18 cellular contexts compared by ENCODE assay signal in the genomic region with DNA sequence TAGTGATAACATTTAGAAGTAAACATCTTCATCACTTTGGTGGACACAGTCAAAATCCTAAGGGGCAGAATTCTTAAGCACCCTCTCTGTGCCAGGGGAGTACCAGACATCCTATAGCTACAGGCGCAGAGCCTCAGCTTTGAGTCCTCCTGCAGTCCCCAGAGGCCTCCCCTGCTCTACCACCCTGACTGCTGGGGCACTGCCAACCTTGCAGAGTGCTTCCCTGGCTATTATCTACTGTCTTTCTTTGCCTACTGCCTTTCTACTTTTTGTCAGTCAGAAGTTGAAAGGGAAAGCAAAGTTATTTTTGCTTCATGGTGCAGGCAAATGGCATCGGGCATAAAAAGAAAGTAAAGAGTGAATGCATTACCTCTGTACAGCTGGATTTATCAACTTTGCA.
"Had no signal": no experiment of that assay in that cellular context is flagged by ENCODE, and none has a peak within 500 bp of the region (broad histone marks: within the 10 kb centered on the region; RNA-seq: fewer than 3 reads in every experiment).

No MANE protein-coding gene starts in this region.

- H3K9me3 Mint-ChIP-seq: mesothelial cell of epicardium; natural killer cell treated with Interleukin-12 subunit alpha and Interleukin-12 subunit beta and Interleukin-15 and Interleukin-18, amount 100 ng/mL, for 72 hours had no signal

- H3K4me3 Mint-ChIP-seq: activated CD8-positive, alpha-beta memory T cell treated with anti-CD3 and anti-CD28 coated beads, Interleukin-2, amount 10 ng/mL, durations not matched to agents 7 days and 5 days; activated naive CD4-positive, alpha-beta T cell treated with anti-CD3 and anti-CD28 coated beads for 36 hours; mesothelial cell of epicardium; natural killer cell treated with Interleukin-12 subunit alpha and Interleukin-12 subunit beta and Interleukin-15 and Interleukin-18, amount 100 ng/mL, for 72 hours; stimulated activated naive B cell treated with anti-CD40 and anti-IgM and Interleukin-4, amounts not matched to agents 10 μg/mL and 1 μg/mL and 100 μg/mL, for 72 hours; T-helper 1 cell treated with Interleukin-12 subunit alpha and Interleukin-12 subunit beta and Interleukin-4 antibody, amounts not matched to agents 30 μg/mL and 1 μg/mL, for 36 hours had no signal

- H3K36me3 ChIP-seq: neutrophil, thyroid gland had no signal

- DNase-seq: activated CD8-positive, alpha-beta memory T cell treated with anti-CD3 and anti-CD28 coated beads, Interleukin-2, amount 10 ng/mL, durations not matched to agents 7 days and 5 days; activated naive CD4-positive, alpha-beta T cell treated with anti-CD3 and anti-CD28 coated beads for 36 hours; lower lobe of right lung; sigmoid colon; stimulated activated CD4-positive, alpha-beta T cell treated with anti-CD3 and anti-CD28 coated beads, Interleukin-4, amount 100 ng/mL, for 4 hours; stimulated activated naive B cell treated with anti-CD40 and anti-IgM and Interleukin-4, amounts not matched to agents 10 μg/mL and 1 μg/mL and 100 μg/mL, for 72 hours; thyroid gland had no signal

- H3K4me1 ChIP-seq: gastroesophageal sphincter, lower lobe of right lung, parathyroid adenoma, thyroid gland had no signal

- H3K27me3 Mint-ChIP-seq: activated CD8-positive, alpha-beta memory T cell treated with anti-CD3 and anti-CD28 coated beads, Interleukin-2, amount 10 ng/mL, durations not matched to agents 7 days and 5 days; natural killer cell treated with Interleukin-12 subunit alpha and Interleukin-12 subunit beta and Interleukin-15 and Interleukin-18, amount 100 ng/mL, for 72 hours; stimulated activated naive B cell treated with anti-CD40 and anti-IgM and Interleukin-4, amounts not matched to agents 10 μg/mL and 1 μg/mL and 100 μg/mL, for 72 hours had no signal

- H3K4me1 Mint-ChIP-seq: mesothelial cell of epicardium had no signal

- H3K4me3 ChIP-seq: ascending aorta, coronary artery, gastroesophageal sphincter, lower lobe of right lung, sigmoid colon, thyroid gland had no signal

- H3K27ac ChIP-seq: ascending aorta, coronary artery, gastroesophageal sphincter, lower lobe of right lung, neutrophil, parathyroid adenoma, sigmoid colon, thyroid gland had no signal

- H3K27me3 ChIP-seq: ascending aorta, gastroesophageal sphincter, neutrophil, sigmoid colon, thyroid gland had no signal

- H3K9me3 ChIP-seq: ascending aorta, gastroesophageal sphincter, lower lobe of right lung, neutrophil, sigmoid colon, thyroid gland had no signal

- H3K27ac Mint-ChIP-seq: activated CD8-positive, alpha-beta memory T cell treated with anti-CD3 and anti-CD28 coated beads, Interleukin-2, amount 10 ng/mL, durations not matched to agents 7 days and 5 days; activated T-helper 2 cell treated with anti-CD3 and anti-CD28 coated beads, Interferon-gamma antibody, Interleukin-2, Interleukin-4, amounts not matched to agents 10 μg/mL and 5 μg/mL and 100 μg/mL, durations not matched to agents 14 hours and 24 hours and 36 hours; mesothelial cell of epicardium; natural killer cell treated with Interleukin-12 subunit alpha and Interleukin-12 subunit beta and Interleukin-15 and Interleukin-18, amount 100 ng/mL, for 72 hours; stimulated activated naive B cell treated with anti-CD40 and anti-IgM and Interleukin-4, amounts not matched to agents 10 μg/mL and 1 μg/mL and 100 μg/mL, for 72 hours; T-helper 1 cell treated with Interleukin-12 subunit alpha and Interleukin-12 subunit beta and Interleukin-4 antibody, amounts not matched to agents 30 μg/mL and 1 μg/mL, for 36 hours had no signal

- ATAC-seq: activated CD4-positive, CD25-positive, alpha-beta regulatory T cell treated with anti-CD3 and anti-CD28 coated beads, Interleukin-2, amount 50 U/mL, for 24 hours; activated CD8-positive, alpha-beta memory T cell treated with anti-CD3 and anti-CD28 coated beads, Interleukin-2, amount 10 ng/mL, durations not matched to agents 7 days and 5 days; esophagus mucosa; gastroesophageal sphincter; lower lobe of right lung; natural killer cell treated with Interleukin-12 subunit alpha and Interleukin-12 subunit beta and Interleukin-15 and Interleukin-18, amount 100 ng/mL, for 72 hours; stimulated activated naive B cell treated with anti-CD40 and anti-IgM and Interleukin-4, amounts not matched to agents 10 μg/mL and 1 μg/mL and 100 μg/mL, for 72 hours had no signal
